ENCODE assay signal across 19 cellular contexts in genomic region chr3:138846350-138846756, GRCh38. TPM values are rescaled to one million over a fixed set of nuclear protein-coding genes. Genes with fewer than 3 reads are reported as not detected.
DNase-seq lines count a peak whose midpoint lies in the region; ATAC-seq and TF ChIP-seq lines count a peak whose summit lies in the region.
"Had no signal": no experiment of that assay in that cellular context is flagged by ENCODE, and none has a peak within 500 bp of the region (broad histone marks: within the 10 kb centered on the region; RNA-seq: fewer than 3 reads in every experiment).

No MANE protein-coding gene starts in this region.

- no peaks in the 10 kb centered on the region for H3K9me2 ChIP-seq in GM23338 (ENCODE audit: insufficient read depth)

- H3K9me3 Mint-ChIP-seq in GM23338 (no peaks in the 10 kb centered on the region), nephron progenitor cell (no peaks in the 10 kb centered on the region)
- H3K9me3 Mint-ChIP-seq in activated naive CD4-positive, alpha-beta T cell treated with anti-CD3 and anti-CD28 coated beads, Interleukin-2, amount 50 U/mL, for 72 hours = no peaks in the 10 kb centered on the region
- H3K9me3 Mint-ChIP-seq: activated naive CD8-positive, alpha-beta T cell treated with anti-CD3 and anti-CD28 coated beads, Interleukin-2, amount 10 ng/mL, durations not matched to agents 7 days and 5 days; brain; CD4-positive, alpha-beta T cell; HFFc6 had no signal

- no peaks in the 10 kb centered on the region for H3K36me3 ChIP-seq in GM23338 (ENCODE audit: insufficient read depth)
- no peaks in the 10 kb centered on the region for H3K36me3 ChIP-seq in ectodermal cell (ENCODE audit: control insufficient read depth, insufficient read depth, low read length)
- H3K36me3 ChIP-seq in adrenal gland (replicated peaks in 1 of 2) = no peaks in the 10 kb centered on the region
- H3K36me3 ChIP-seq: colonic mucosa, Peyer's patch had no signal

- TF ChIP-seq CTCF in GM23338 (conservative IDR thresholded peaks at IDR 0.05; ENCODE audit: low read depth in 2 of 2) (no peak), nephron progenitor cell (IDR thresholded peaks at IDR 0.05) (no peak), adrenal gland (IDR thresholded peaks at IDR 0.05) (no peak)

- H3K4me2 ChIP-seq in GM23338 = peak overlapping the region; percentile 59

- ATAC-seq in GM23338 = peak; percentile 49
- no peak for ATAC-seq in activated naive CD4-positive, alpha-beta T cell treated with anti-CD3 and anti-CD28 coated beads, Interleukin-2, amount 50 U/mL, for 72 hours
- ATAC-seq: activated CD4-positive, alpha-beta T cell treated with anti-CD3 and anti-CD28 coated beads for 36 hours; activated CD8-positive, alpha-beta memory T cell treated with anti-CD3 and anti-CD28 coated beads, Interleukin-2, amount 10 ng/mL, durations not matched to agents 7 days and 5 days had no signal

- H3K27me3 Mint-ChIP-seq in GM23338 (ENCODE audit: insufficient read depth, low read depth, poor library complexity) (peaks cover 12% of the 10 kb centered on the region), nephron progenitor cell (ENCODE audit: low read depth, poor library complexity) (peaks cover 26% of the 10 kb centered on the region)
- H3K27me3 Mint-ChIP-seq: activated CD4-positive, alpha-beta T cell treated with anti-CD3 and anti-CD28 coated beads for 36 hours; activated CD8-positive, alpha-beta memory T cell treated with anti-CD3 and anti-CD28 coated beads, Interleukin-2, amount 10 ng/mL, durations not matched to agents 7 days and 5 days; activated naive CD8-positive, alpha-beta T cell treated with anti-CD3 and anti-CD28 coated beads, Interleukin-2, amount 10 ng/mL, durations not matched to agents 7 days and 5 days; brain; CD4-positive, alpha-beta T cell had no signal

- no peak for TF ChIP-seq POLR2A in adrenal gland (IDR thresholded peaks at IDR 0.05)

- peak overlapping the region; percentile 97 for H3K27ac Mint-ChIP-seq in GM23338
- peak overlapping the region; percentile 72 for H3K27ac Mint-ChIP-seq in nephron progenitor cell
- no peak overlapping the region for H3K27ac Mint-ChIP-seq in activated naive CD4-positive, alpha-beta T cell treated with anti-CD3 and anti-CD28 coated beads, Interleukin-2, amount 50 U/mL, for 72 hours
- H3K27ac Mint-ChIP-seq: activated CD4-positive, alpha-beta T cell treated with anti-CD3 and anti-CD28 coated beads for 36 hours; activated CD8-positive, alpha-beta memory T cell treated with anti-CD3 and anti-CD28 coated beads, Interleukin-2, amount 10 ng/mL, durations not matched to agents 7 days and 5 days; activated naive CD8-positive, alpha-beta T cell treated with anti-CD3 and anti-CD28 coated beads, Interleukin-2, amount 10 ng/mL, durations not matched to agents 7 days and 5 days; CD4-positive, alpha-beta T cell; HFFc6 had no signal

- no peaks in the 10 kb centered on the region for H4K20me1 ChIP-seq in GM23338 (replicated peaks; ENCODE audit: insufficient read depth)

- H3K79me2 ChIP-seq in GM23338 (replicated peaks; ENCODE audit: insufficient read depth) = no peaks in the 10 kb centered on the region

- H3K4me3 ChIP-seq in GM23338 = peak overlapping the region; percentile 29; the same call in 1 of the 2 replicates
- H3K4me3 ChIP-seq in ectodermal cell (ENCODE audit: insufficient read depth, low read depth, low read length) = no peak overlapping the region
- H3K4me3 ChIP-seq in adrenal gland = no peak overlapping the region
- H3K4me3 ChIP-seq: colonic mucosa, Peyer's patch had no signal

- DNase-seq in GM23338 (ENCODE audit: low spot score) = peak; percentile 80
- DNase-seq in MV-4-11 (lab: John Stamatoyannopoulos, UW) = peak; percentile 49
- DNase-seq in nephron progenitor cell = no peak
- DNase-seq in NCI-H1105 (lab: John Stamatoyannopoulos, UW) = no peak
- DNase-seq in adrenal gland = no peak
- no peak for DNase-seq in activated naive CD4-positive, alpha-beta T cell treated with anti-CD3 and anti-CD28 coated beads, Interleukin-2, amount 50 U/mL, for 72 hours (ENCODE audit: low spot score in 2 of 2)
- DNase-seq in HUDEP-2 (lab: John Stamatoyannopoulos, UW; ENCODE audit: unreplicated experiment in 76 of 76) = no peak
- DNase-seq: activated CD4-positive, alpha-beta T cell treated with anti-CD3 and anti-CD28 coated beads for 36 hours; activated CD8-positive, alpha-beta memory T cell treated with anti-CD3 and anti-CD28 coated beads, Interleukin-2, amount 10 ng/mL, durations not matched to agents 7 days and 5 days; activated naive CD8-positive, alpha-beta T cell treated with anti-CD3 and anti-CD28 coated beads, Interleukin-2, amount 10 ng/mL, durations not matched to agents 7 days and 5 days; CD4-positive, alpha-beta T cell; colonic mucosa; HFFc6; kidney glomerular epithelial cell; NCI-H2227 treated with DMSO at 0.1 percent for 48 hours; Peyer's patch; substantia nigra had no signal

- H3K4me1 Mint-ChIP-seq in GM23338 (peaks cover 36% of the 10 kb centered on the region), nephron progenitor cell (peaks cover 18% of the 10 kb centered on the region)
- H3K4me1 Mint-ChIP-seq: activated CD4-positive, alpha-beta T cell treated with anti-CD3 and anti-CD28 coated beads for 36 hours; activated CD8-positive, alpha-beta memory T cell treated with anti-CD3 and anti-CD28 coated beads, Interleukin-2, amount 10 ng/mL, durations not matched to agents 7 days and 5 days; activated naive CD8-positive, alpha-beta T cell treated with anti-CD3 and anti-CD28 coated beads, Interleukin-2, amount 10 ng/mL, durations not matched to agents 7 days and 5 days had no signal

- peak overlapping the region; percentile 21; the same call in 1 of the 3 replicates for H3K4me3 Mint-ChIP-seq in GM23338
- H3K4me3 Mint-ChIP-seq in nephron progenitor cell = no peak overlapping the region
- H3K4me3 Mint-ChIP-seq: activated CD4-positive, alpha-beta T cell treated with anti-CD3 and anti-CD28 coated beads for 36 hours; activated CD8-positive, alpha-beta memory T cell treated with anti-CD3 and anti-CD28 coated beads, Interleukin-2, amount 10 ng/mL, durations not matched to agents 7 days and 5 days; activated naive CD8-positive, alpha-beta T cell treated with anti-CD3 and anti-CD28 coated beads, Interleukin-2, amount 10 ng/mL, durations not matched to agents 7 days and 5 days; brain; CD4-positive, alpha-beta T cell; HFFc6 had no signal

- H3K4me1 ChIP-seq in GM23338 (ENCODE audit: insufficient read depth) (peaks cover 27% of the 10 kb centered on the region), ectodermal cell (ENCODE audit: control insufficient read depth, insufficient read depth, low read length) (no peaks in the 10 kb centered on the region), adrenal gland (replicated peaks in 1 of 2) (no peaks in the 10 kb centered on the region)
- H3K4me1 ChIP-seq: colonic mucosa, Peyer's patch had no signal

- WGBS in ectodermal cell, 2 experiments = 67 to 71% methylated on average over 6 of the region's 6 CpGs
- 66 to 88% (median 78%) methylated on average over 4 to 6 of the region's 6 CpGs for WGBS in adrenal gland, 4 donors

- peaks cover 4% of the 10 kb centered on the region; the same call in 1 of the 2 replicates for H3F3A ChIP-seq in GM23338 (replicated peaks; ENCODE audit: low read depth)

- H3K9me3 ChIP-seq in ectodermal cell (ENCODE audit: control insufficient read depth, low read length) (no peaks in the 10 kb centered on the region), adrenal gland (replicated peaks in 1 of 3) (no peaks in the 10 kb centered on the region)
- H3K9me3 ChIP-seq: colonic mucosa, Peyer's patch had no signal

- H3K36me3 Mint-ChIP-seq in GM23338 (ENCODE audit: low read depth) (no peaks in the 10 kb centered on the region), nephron progenitor cell (ENCODE audit: low read depth) (no peaks in the 10 kb centered on the region)
- H3K36me3 Mint-ChIP-seq in activated naive CD4-positive, alpha-beta T cell treated with anti-CD3 and anti-CD28 coated beads, Interleukin-2, amount 50 U/mL, for 72 hours = no peaks in the 10 kb centered on the region
- H3K36me3 Mint-ChIP-seq: activated CD8-positive, alpha-beta memory T cell treated with anti-CD3 and anti-CD28 coated beads, Interleukin-2, amount 10 ng/mL, durations not matched to agents 7 days and 5 days; activated naive CD8-positive, alpha-beta T cell treated with anti-CD3 and anti-CD28 coated beads, Interleukin-2, amount 10 ng/mL, durations not matched to agents 7 days and 5 days; brain had no signal

- H3K27me3 ChIP-seq in GM23338 (ENCODE audit: insufficient read depth) (no peaks in the 10 kb centered on the region), ectodermal cell (ENCODE audit: control insufficient read depth, insufficient read depth, low read length, poor library complexity, severe bottlenecking) (no peaks in the 10 kb centered on the region), adrenal gland (no peaks in the 10 kb centered on the region)
- H3K27me3 ChIP-seq: colonic mucosa, Peyer's patch had no signal

- peak overlapping the region; percentile 98 for H3K27ac ChIP-seq in GM23338 (ENCODE audit: low read depth)
- H3K27ac ChIP-seq in ectodermal cell (ENCODE audit: insufficient read depth, low read depth, low read length, poor library complexity, severe bottlenecking) = peak overlapping the region; percentile 81
- H3K27ac ChIP-seq in adrenal gland = no peak overlapping the region
- H3K27ac ChIP-seq: colonic mucosa, Peyer's patch had no signal

- intact Hi-C loops in adrenal gland (cut with DNase I) = no loop called here

- H2AFZ ChIP-seq in GM23338 = no peak overlapping the region

TF ChIP-seq in GM23338, 12 proteins besides CTCF, POLR2A, EP300 and RAD21 (continues in another document):
- no peak for TF ChIP-seq CREB1 (CRISPR knock-in tag; IDR thresholded peaks at IDR 0.05; ENCODE audit: low read depth)

RNA-seq across cellular contexts. Expression of gene PIK3CB, which starts 11.6 kb away (rescaled TPM):
- 32.1 and 32.4 TPM in 2 replicates for total RNA-seq in GM23338 (2014; rRNA removed; shearing (Covaris generic))
- 11.7 and 13.3 TPM in 2 replicates for polyA plus RNA-seq in GM23338 (2016; fragmentation: Nextera tagmentation; extraction: Ambion mirVana)
- polyA plus RNA-seq in ectodermal cell (2013, experiment 1 of 4) = 25.7 TPM
- polyA plus RNA-seq in ectodermal cell (2013, experiment 2 of 4) = 26.8 TPM
- polyA plus RNA-seq in ectodermal cell (2013, experiment 3 of 4) = 17.9 TPM
- 19.5 TPM for polyA plus RNA-seq in ectodermal cell (2013, experiment 4 of 4)
- 10 to 100 TPM; 12.0 to 26.0 (median 17.6) TPM for total RNA-seq in adrenal gland
- 10 to 100 TPM in 1 of 3 donors, 1 to 10 TPM in 2; 4.6 to 17.7 (median 7.5) TPM for polyA plus RNA-seq in adrenal gland
- 10 to 100 TPM; 18.8 to 21.7 TPM for total RNA-seq in activated naive CD4-positive, alpha-beta T cell treated with anti-CD3 and anti-CD28 coated beads, Interleukin-2, amount 50 U/mL, for 72 hours

Comparison
In these comparisons a context has a peak if more than half of its experiments do, and no peak if none do; other contexts are left out.
1. DNase-seq: peak in GM23338 (single experiment) and MV-4-11 (single experiment); none in nephron progenitor cell (single experiment), NCI-H1105 (single experiment), adrenal gland (0 of 7), activated naive CD4-positive, alpha-beta T cell treated with anti-CD3 and anti-CD28 coated beads, Interleukin-2, amount 50 U/mL, for 72 hours (0 of 2) and HUDEP-2 (0 of 76).
2. H3K27ac ChIP-seq: peak in GM23338 (single experiment) and ectodermal cell (single experiment); none in adrenal gland (0 of 5).
3. H3K27ac Mint-ChIP-seq: peak in GM23338 (single experiment) and nephron progenitor cell (single experiment); none in activated naive CD4-positive, alpha-beta T cell treated with anti-CD3 and anti-CD28 coated beads, Interleukin-2, amount 50 U/mL, for 72 hours (0 of 2).